In the genomic region with DNA sequence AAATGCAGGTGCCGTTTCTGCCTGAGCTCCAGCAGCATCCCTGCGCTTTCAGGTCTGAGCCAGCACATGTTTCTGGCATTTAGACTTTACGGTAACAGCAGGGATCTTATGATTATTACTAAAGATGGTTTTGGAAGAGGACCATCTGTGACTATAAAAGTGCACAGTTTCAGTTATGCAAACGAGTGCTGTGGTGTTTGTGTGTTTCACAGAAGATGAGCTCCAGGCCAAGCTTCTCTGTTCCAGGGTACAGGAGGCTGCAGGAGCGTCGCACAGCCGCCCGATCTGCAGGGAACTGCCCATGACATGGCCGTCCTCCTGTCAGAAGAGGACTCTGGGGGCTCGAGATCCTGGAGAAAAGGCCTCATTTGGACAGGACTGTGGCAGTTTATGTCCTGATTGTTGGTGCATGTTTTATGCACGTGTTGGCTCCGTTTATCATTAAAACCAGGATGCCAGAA, we compare ENCODE assay signal across 16 cellular contexts.
DNase-seq lines count a peak whose midpoint lies in the region; ATAC-seq, FAIRE-seq and TF ChIP-seq lines count a peak whose summit lies in the region.
"Had no signal": no experiment of that assay in that cellular context is flagged by ENCODE, and none has a peak within 500 bp of the region (broad histone marks: within the 10 kb centered on the region; RNA-seq: fewer than 3 reads in every experiment).

No MANE protein-coding gene starts in this region.

- TF ChIP-seq POLR2A in GM12892 (IDR thresholded peaks at IDR 0.05; ENCODE audit: low read depth, low read length) = no peak

- H3K4me3 ChIP-seq in AG10803 (ENCODE audit: low read length) = no peak overlapping the region
- H3K4me3 ChIP-seq in choroid plexus epithelial cell (ENCODE audit: low read depth, low read length) = no peak overlapping the region
- H3K4me3 ChIP-seq: SK-N-MC had no signal

- peak; percentile 78 for FAIRE-seq in GM12892 (lab: Jason Lieb, UNC)
- FAIRE-seq: colon, endothelial cell of umbilical vein, TTC549 had no signal

- no peak for ATAC-seq in HG03460 (IDR thresholded peaks at IDR 0.05; ENCODE audit: unreplicated experiment)

- TF ChIP-seq CTCF in AG10803 (conservative IDR thresholded peaks at IDR 0.05; ENCODE audit: low read length) (no peak), choroid plexus epithelial cell (conservative IDR thresholded peaks at IDR 0.05; ENCODE audit: low read depth, low read length) (no peak)

- DNase-seq in AG10803 (ENCODE audit: low read depth) (peak; percentile 8), GM12892 (ENCODE audit: insufficient read length) (no peak), NCI-H1694 (lab: John Stamatoyannopoulos, UW) (peak; percentile 73), choroid plexus epithelial cell (ENCODE audit: low read depth) (peak; percentile 31), COLO668 (lab: John Stamatoyannopoulos, UW; ENCODE audit: unreplicated experiment) (no peak), A172 (ENCODE audit: low spot score) (no peak), NCI-H1092 treated with DMSO at 0.1 percent for 48 hours (lab: John Stamatoyannopoulos, UW) (no peak)
- DNase-seq: activated CD4-positive, alpha-beta T cell treated with anti-CD3 and anti-CD28 coated beads, Interleukin-2, amount 50 U/mL, for 48 hours; amniotic stem cell; mesendoderm; stimulated activated CD4-positive, alpha-beta T cell treated with anti-CD3 and anti-CD28 coated beads, Interleukin-1b, Interleukin-23, amount 100 ng/mL, for 48 hours had no signal

Comparison
In these comparisons a context has a peak if more than half of its experiments do, and no peak if none do; other contexts are left out.
1. DNase-seq: peak in AG10803 (single experiment), NCI-H1694 (single experiment) and choroid plexus epithelial cell (single experiment); none in GM12892 (single experiment), COLO668 (single experiment), A172 (single experiment) and NCI-H1092 treated with DMSO at 0.1 percent for 48 hours (single experiment).